8 cellular contexts compared by ENCODE assay signal in genomic region chr11:74478877-74479276, GRCh38. TPM values are rescaled to one million over a fixed set of nuclear protein-coding genes. Genes with fewer than 3 reads are reported as not detected.
"Had no signal": no experiment of that assay in that cellular context is flagged by ENCODE, and none has a peak within 500 bp of the region (broad histone marks: within the 10 kb centered on the region; RNA-seq: fewer than 3 reads in every experiment).

No MANE protein-coding gene starts in this region.

- H3K9ac ChIP-seq: GM23248 had no signal

- FAIRE-seq: H1, H54, HTR-8/SVneo had no signal

- DNase-seq: GM23248, H9, HCEC 1CT, KBM-7 had no signal

- H3K4me3 ChIP-seq: GM23248 had no signal

- H3K27ac ChIP-seq: GM23248 had no signal

RNA-seq across cellular contexts. Expression of gene KCNE3, which starts 11.5 kb away (rescaled TPM):
- polyA plus RNA-seq: IgD-negative memory B cell had no signal
